Comparison of ENCODE assay signal across 8 cellular contexts in genomic region chr11:12182650-12183511, GRCh38.
DNase-seq lines count a peak whose midpoint lies in the region; ATAC-seq and TF ChIP-seq lines count a peak whose summit lies in the region.

No MANE protein-coding gene starts in this region.

- ATAC-seq in SK-N-SH treated with all-trans-retinoic acid at 6 μM for 48 hours (peak; percentile 84), foreskin keratinocyte (peak; percentile 73), GM19035 (IDR thresholded peaks at IDR 0.05; ENCODE audit: unreplicated experiment) (no peak), GM21529 (IDR thresholded peaks at IDR 0.05; ENCODE audit: unreplicated experiment) (no peak), GM21447 (IDR thresholded peaks at IDR 0.05; ENCODE audit: unreplicated experiment) (no peak)

- H3K4me1 ChIP-seq in HEK293 (ENCODE audit: control insufficient read depth, insufficient read depth, low read length) (no peaks in the 10 kb centered on the region), foreskin keratinocyte (peaks cover 44% of the 10 kb centered on the region), skeletal muscle satellite cell (ENCODE audit: control insufficient read depth, insufficient read depth, low read length) (peaks cover 85% of the 10 kb centered on the region), Peyer's patch (peaks cover 0 to 19% (median 0%) of the 10 kb centered on the region in 4 donors)

- POLR2A ChIA-PET in HEK293 (lab: Yijun Ruan, JAX), result interaction anchor here (1.3 to 1.5 kb wide), 2 partner anchors 19 to 37 kb away, joined by 6 read pairs; no protein-coding TSS in a partner anchor

- peak overlapping the region; percentile 57 for H3K4me2 ChIP-seq in skeletal muscle satellite cell (ENCODE audit: low read length)

- no peak for TF ChIP-seq POLR2A in Peyer's patch (IDR thresholded peaks at IDR 0.05)

- H3K9ac ChIP-seq in skeletal muscle satellite cell (ENCODE audit: low read depth, low read length), result peak overlapping the region; percentile 77

- TF ChIP-seq CTCF in HEK293 (tag by site-specific recombination; IDR thresholded peaks at IDR 0.05) (no peak), foreskin keratinocyte (conservative IDR thresholded peaks at IDR 0.05) (no peak), Peyer's patch (IDR thresholded peaks at IDR 0.05) (no peak)

- H3K27ac ChIP-seq in HEK293 (ENCODE audit: extremely low read depth, low read depth, low read length) (no peak overlapping the region), foreskin keratinocyte (peak overlapping the region; percentile 97), Peyer's patch (peak overlapping the region in 2 of 4 donors; percentile 30 to 40)

- H3K9me3 ChIP-seq in HEK293 (ENCODE audit: control insufficient read depth, insufficient read depth, low read depth, low read length) (no peaks in the 10 kb centered on the region), skeletal muscle satellite cell (replicated peaks; ENCODE audit: low read length) (no peaks in the 10 kb centered on the region), Peyer's patch (no peaks in the 10 kb centered on the region)

- CTCF ChIA-PET in HEK293 (lab: Yijun Ruan, JAX), result interaction anchor here (0.6 to 2.1 kb wide), 4 partner anchors 14 to 91 kb away, joined by 3 to 5 read pairs (median 3); no protein-coding TSS in a partner anchor

- no peaks in the 10 kb centered on the region for H3K27me3 ChIP-seq in foreskin keratinocyte
- no peaks in the 10 kb centered on the region for H3K27me3 ChIP-seq in skeletal muscle satellite cell (ENCODE audit: control insufficient read depth, insufficient read depth, low read length)
- no peaks in the 10 kb centered on the region for H3K27me3 ChIP-seq in Peyer's patch

- peak; percentile 92 to 96 for DNase-seq in foreskin keratinocyte
- DNase-seq in Peyer's patch, result no peak

- no peak overlapping the region for H3K4me3 ChIP-seq in HEK293 (ENCODE audit: low read depth, low read length)
- peak overlapping the region; percentile 8 for H3K4me3 ChIP-seq in skeletal muscle satellite cell (ENCODE audit: low read length)
- H3K4me3 ChIP-seq in Peyer's patch, result no peak overlapping the region

- H3K36me3 ChIP-seq in HEK293 (ENCODE audit: control insufficient read depth in 2 of 2, insufficient read depth in 1 of 2, low read length in 2 of 2) (no peaks in the 10 kb centered on the region), skeletal muscle satellite cell (ENCODE audit: insufficient read depth, low read length) (no peaks in the 10 kb centered on the region), Peyer's patch (peaks cover 0 to 11% (median 0%) of the 10 kb centered on the region in 3 donors)

TF ChIP-seq in HEK293, 187 proteins besides CTCF, POLR2A, EP300 and RAD21:
- TF ChIP-seq HOXD13 (CRISPR knock-in tag; IDR thresholded peaks at IDR 0.05; ENCODE audit: borderline replicate concordance) (peak; percentile 68; the same call in 1 of the 2 replicates), ZFHX2 (tag by site-specific recombination; conservative IDR thresholded peaks at IDR 0.05) (peak; percentile 61), ZNF324 (tag by site-specific recombination; IDR thresholded peaks at IDR 0.05) (no peak), EGR2 (tag by site-specific recombination; IDR thresholded peaks at IDR 0.05; ENCODE audit: low read depth) (peak; percentile 42; the same call in 1 of the 2 replicates), SP7 (tag by site-specific recombination; IDR thresholded peaks at IDR 0.05) (0 out of 2 replicates have a peak, but pooled peaks have one; percentile 19), MEIS1 (CRISPR knock-in tag; IDR thresholded peaks at IDR 0.05; ENCODE audit: borderline replicate concordance) (peak; percentile 75; the same call in 1 of the 2 replicates)

TF ChIP-seq in SK-N-SH treated with all-trans-retinoic acid at 6 μM for 48 hours, 23 proteins besides CTCF, POLR2A, EP300 and RAD21 (continues in another document):
- TF ChIP-seq, protein P1, sequence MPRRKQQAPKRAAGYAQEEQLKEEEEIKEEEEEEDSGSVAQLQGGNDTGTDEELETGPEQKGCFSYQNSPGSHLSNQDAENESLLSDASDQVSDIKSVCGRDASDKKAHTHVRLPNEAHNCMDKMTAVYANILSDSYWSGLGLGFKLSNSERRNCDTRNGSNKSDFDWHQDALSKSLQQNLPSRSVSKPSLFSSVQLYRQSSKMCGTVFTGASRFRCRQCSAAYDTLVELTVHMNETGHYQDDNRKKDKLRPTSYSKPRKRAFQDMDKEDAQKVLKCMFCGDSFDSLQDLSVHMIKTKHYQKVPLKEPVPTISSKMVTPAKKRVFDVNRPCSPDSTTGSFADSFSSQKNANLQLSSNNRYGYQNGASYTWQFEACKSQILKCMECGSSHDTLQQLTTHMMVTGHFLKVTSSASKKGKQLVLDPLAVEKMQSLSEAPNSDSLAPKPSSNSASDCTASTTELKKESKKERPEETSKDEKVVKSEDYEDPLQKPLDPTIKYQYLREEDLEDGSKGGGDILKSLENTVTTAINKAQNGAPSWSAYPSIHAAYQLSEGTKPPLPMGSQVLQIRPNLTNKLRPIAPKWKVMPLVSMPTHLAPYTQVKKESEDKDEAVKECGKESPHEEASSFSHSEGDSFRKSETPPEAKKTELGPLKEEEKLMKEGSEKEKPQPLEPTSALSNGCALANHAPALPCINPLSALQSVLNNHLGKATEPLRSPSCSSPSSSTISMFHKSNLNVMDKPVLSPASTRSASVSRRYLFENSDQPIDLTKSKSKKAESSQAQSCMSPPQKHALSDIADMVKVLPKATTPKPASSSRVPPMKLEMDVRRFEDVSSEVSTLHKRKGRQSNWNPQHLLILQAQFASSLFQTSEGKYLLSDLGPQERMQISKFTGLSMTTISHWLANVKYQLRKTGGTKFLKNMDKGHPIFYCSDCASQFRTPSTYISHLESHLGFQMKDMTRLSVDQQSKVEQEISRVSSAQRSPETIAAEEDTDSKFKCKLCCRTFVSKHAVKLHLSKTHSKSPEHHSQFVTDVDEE (CRISPR knock-in tag; IDR thresholded peaks at IDR 0.05), result no peak
- peak; percentile 47; the same call in 1 of the 2 replicates for TF ChIP-seq ISL1 (CRISPR knock-in tag; IDR thresholded peaks at IDR 0.05)
- no peak for TF ChIP-seq GLIS3 (CRISPR knock-in tag; IDR thresholded peaks at IDR 0.05)
- no peak for TF ChIP-seq PPARA (CRISPR knock-in tag; IDR thresholded peaks at IDR 0.05; ENCODE audit: borderline replicate concordance)
- TF ChIP-seq, protein P2, sequence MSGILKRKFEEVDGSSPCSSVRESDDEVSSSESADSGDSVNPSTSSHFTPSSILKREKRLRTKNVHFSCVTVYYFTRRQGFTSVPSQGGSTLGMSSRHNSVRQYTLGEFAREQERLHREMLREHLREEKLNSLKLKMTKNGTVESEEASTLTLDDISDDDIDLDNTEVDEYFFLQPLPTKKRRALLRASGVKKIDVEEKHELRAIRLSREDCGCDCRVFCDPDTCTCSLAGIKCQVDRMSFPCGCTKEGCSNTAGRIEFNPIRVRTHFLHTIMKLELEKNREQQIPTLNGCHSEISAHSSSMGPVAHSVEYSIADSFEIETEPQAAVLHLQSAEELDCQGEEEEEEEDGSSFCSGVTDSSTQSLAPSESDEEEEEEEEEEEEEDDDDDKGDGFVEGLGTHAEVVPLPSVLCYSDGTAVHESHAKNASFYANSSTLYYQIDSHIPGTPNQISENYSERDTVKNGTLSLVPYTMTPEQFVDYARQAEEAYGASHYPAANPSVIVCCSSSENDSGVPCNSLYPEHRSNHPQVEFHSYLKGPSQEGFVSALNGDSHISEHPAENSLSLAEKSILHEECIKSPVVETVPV (CRISPR knock-in tag; IDR thresholded peaks at IDR 0.05), result no peak
- no peak for TF ChIP-seq TOX (CRISPR knock-in tag; IDR thresholded peaks at IDR 0.05; ENCODE audit: borderline replicate concordance)
- no peak for TF ChIP-seq BACH2 (CRISPR knock-in tag; IDR thresholded peaks at IDR 0.05; ENCODE audit: borderline replicate concordance)
- TF ChIP-seq POU6F1 (CRISPR knock-in tag; IDR thresholded peaks at IDR 0.05; ENCODE audit: borderline replicate concordance, low read depth), result no peak
- TF ChIP-seq ZNF8 (CRISPR knock-in tag; IDR thresholded peaks at IDR 0.05), result no peak
- no peak for TF ChIP-seq ZNF70 (CRISPR knock-in tag; IDR thresholded peaks at IDR 0.05)
- no peak for TF ChIP-seq ZC3H10 (CRISPR knock-in tag; IDR thresholded peaks at IDR 0.05)
- TF ChIP-seq CSDC2 (CRISPR knock-in tag; IDR thresholded peaks at IDR 0.05), result peak; percentile 84; the same call in 1 of the 2 replicates
- no peak for TF ChIP-seq ZFP30 (CRISPR knock-in tag; IDR thresholded peaks at IDR 0.05)
- TF ChIP-seq ARNTL (CRISPR knock-in tag; IDR thresholded peaks at IDR 0.05; ENCODE audit: borderline replicate concordance, low read depth), result no peak
- TF ChIP-seq RARB (CRISPR knock-in tag; IDR thresholded peaks at IDR 0.05), result no peak; the same call in 1 of the 2 replicates
- TF ChIP-seq ESRRG (CRISPR knock-in tag; IDR thresholded peaks at IDR 0.05), result no peak
- TF ChIP-seq, protein P3, sequence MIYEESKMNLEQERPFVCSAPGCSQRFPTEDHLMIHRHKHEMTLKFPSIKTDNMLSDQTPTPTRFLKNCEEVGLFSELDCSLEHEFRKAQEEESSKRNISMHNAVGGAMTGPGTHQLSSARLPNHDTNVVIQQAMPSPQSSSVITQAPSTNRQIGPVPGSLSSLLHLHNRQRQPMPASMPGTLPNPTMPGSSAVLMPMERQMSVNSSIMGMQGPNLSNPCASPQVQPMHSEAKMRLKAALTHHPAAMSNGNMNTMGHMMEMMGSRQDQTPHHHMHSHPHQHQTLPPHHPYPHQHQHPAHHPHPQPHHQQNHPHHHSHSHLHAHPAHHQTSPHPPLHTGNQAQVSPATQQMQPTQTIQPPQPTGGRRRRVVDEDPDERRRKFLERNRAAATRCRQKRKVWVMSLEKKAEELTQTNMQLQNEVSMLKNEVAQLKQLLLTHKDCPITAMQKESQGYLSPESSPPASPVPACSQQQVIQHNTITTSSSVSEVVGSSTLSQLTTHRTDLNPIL (CRISPR knock-in tag; IDR thresholded peaks at IDR 0.05; ENCODE audit: low read depth), result peak; percentile 63; the same call in 1 of the 2 replicates
- peak; percentile 30; the same call in 1 of the 2 replicates for TF ChIP-seq TCF4 (CRISPR knock-in tag; IDR thresholded peaks at IDR 0.05; ENCODE audit: borderline replicate concordance)
- peak; percentile 67 for TF ChIP-seq ZFP3 (CRISPR knock-in tag; IDR thresholded peaks at IDR 0.05)

Comparison
In these comparisons a context has a peak if more than half of its experiments do, and no peak if none do; other contexts are left out.
1. ATAC-seq: peak in SK-N-SH treated with all-trans-retinoic acid at 6 μM for 48 hours (single experiment) and foreskin keratinocyte (single experiment); none in GM19035 (single experiment), GM21529 (single experiment) and GM21447 (single experiment).
2. DNase-seq: peak in foreskin keratinocyte (2 of 2); none in Peyer's patch (0 of 3).
3. Of the 2 proteins assayed by ChIP-seq in both HEK293 and SK-N-SH treated with all-trans-retinoic acid at 6 μM for 48 hours: peak only in HEK293: none; only in SK-N-SH treated with all-trans-retinoic acid at 6 μM for 48 hours: PATZ1 and ZFP3; in both: none; in neither: 0.